In genomic region chr14:20413785-20414117, GRCh38 we compare ENCODE assay signal across 8 cellular contexts. TPM values are rescaled to one million over a fixed set of nuclear protein-coding genes. Genes with fewer than 3 reads are reported as not detected.
DNase-seq lines count a peak whose midpoint lies in the region; ATAC-seq and TF ChIP-seq lines count a peak whose summit lies in the region.

No MANE protein-coding gene starts in this region.

- no peak for TF ChIP-seq POLR2A in GM18505 (IDR thresholded peaks at IDR 0.05; ENCODE audit: borderline replicate concordance, extremely low read depth, insufficient read depth, insufficient read length)

- DNase-seq in SJSA1 (ENCODE audit: low read depth in 1 of 2, low spot score in 2 of 2), result no peak
- no peak for DNase-seq in dorsolateral prefrontal cortex
- DNase-seq in iPS-NIHi7 (ENCODE audit: extremely low spot score), result no peak
- DNase-seq in LoVo (ENCODE audit: low spot score), result no peak

- 2 to 13% methylated on average over 5 to 7 of the region's 8 CpGs for WGBS in mesodermal cell (ENCODE audit: insufficient coverage in 2 of 2), 2 experiments
- 1% methylated on average over 8 of the region's 8 CpGs for WGBS in urinary bladder

- H3K27me3 ChIP-seq in SJSA1 (replicated peaks), result no peaks in the 10 kb centered on the region
- no peaks in the 10 kb centered on the region for H3K27me3 ChIP-seq in dorsolateral prefrontal cortex

- no peaks in the 10 kb centered on the region for H3K9me3 ChIP-seq in SJSA1 (replicated peaks)
- H3K9me3 ChIP-seq in mesodermal cell (ENCODE audit: control insufficient read depth, low read length), result no peaks in the 10 kb centered on the region

- peak overlapping the region; percentile 53; the same call in 1 of the 2 replicates for H3K27ac ChIP-seq in SJSA1
- H3K27ac ChIP-seq in dorsolateral prefrontal cortex, result peak overlapping the region; percentile 44 to 96 (median 88)
- peak overlapping the region; percentile 91 for H3K27ac ChIP-seq in mesodermal cell (ENCODE audit: low read depth, low read length, severe bottlenecking)
- H3K27ac ChIP-seq in urinary bladder (ENCODE audit: low read depth), result peak overlapping the region; percentile 94

- H3K4me3 ChIP-seq in SJSA1 (peak overlapping the region; percentile 68), dorsolateral prefrontal cortex (peak overlapping the region; percentile 53 to 96 (median 84)), mesodermal cell (ENCODE audit: extremely low read depth, insufficient read depth, low read length, poor library complexity, severe bottlenecking) (peak overlapping the region; percentile 88), urinary bladder (ENCODE audit: low read depth, low read length) (peak overlapping the region; percentile 64)

- intact Hi-C loops in dorsolateral prefrontal cortex (cut with DNase I), result loop anchor here (1.0 to 5.0 kb wide), 5 partner anchors 42 to 269 kb away; partner anchors contain the start of genes APEX1 (in 1 of the 2), PARP2 (in 1 of the 2) and RNASE4 (in 1 of the 2)

- no peak for TF ChIP-seq CTCF in dorsolateral prefrontal cortex (IDR thresholded peaks at IDR 0.05 in 54 of 56, conservative IDR thresholded peaks at IDR 0.05 in 2 of 56; ENCODE audit: low read depth in 1 of 56, partially characterized antibody in 56 of 56)

- ATAC-seq in GM18505 (IDR thresholded peaks at IDR 0.05; ENCODE audit: unreplicated experiment) (peak; percentile 37), HG02798 (IDR thresholded peaks at IDR 0.05; ENCODE audit: poor library complexity, unreplicated experiment) (peak; percentile 38)

- H3K36me3 ChIP-seq in SJSA1 (no peaks in the 10 kb centered on the region), mesodermal cell (ENCODE audit: control insufficient read depth, insufficient read depth, low read length) (no peaks in the 10 kb centered on the region), urinary bladder (ENCODE audit: insufficient read depth) (no peaks in the 10 kb centered on the region)

- peaks cover 10% of the 10 kb centered on the region for H3K4me1 ChIP-seq in SJSA1 (replicated peaks)
- no peaks in the 10 kb centered on the region for H3K4me1 ChIP-seq in mesodermal cell (ENCODE audit: control insufficient read depth, insufficient read depth, low read length, poor library complexity, severe bottlenecking)
- no peaks in the 10 kb centered on the region for H3K4me1 ChIP-seq in urinary bladder (ENCODE audit: insufficient read depth)

RNA-seq across cellular contexts. Expression of gene TEP1, which starts 0.5 kb away (rescaled TPM):
- 7.9 and 12.1 TPM in 2 replicates for total RNA-seq in SJSA1 (2014; rRNA removed; shearing (Covaris generic))
- total RNA-seq in dorsolateral prefrontal cortex (10 to 100 TPM in 116 of 120 experiments, 1 to 10 TPM in 4; 7.8 to 36.4 (median 17.7) TPM), urinary bladder (17.4 TPM)
- polyA plus RNA-seq in mesodermal cell (2013, experiment 1 of 2), result 13.6 TPM
- 9.1 TPM for polyA plus RNA-seq in mesodermal cell (2013, experiment 2 of 2)
- polyA plus RNA-seq in urinary bladder, result 16.2 TPM

RNA-seq across cellular contexts. Expression of gene KLHL33, which starts 22.2 kb away (rescaled TPM):
- total RNA-seq in SJSA1 (2014; rRNA removed; shearing (Covaris generic)), result not detected in 2 replicates
- 1 to 10 TPM in 10 of 120 experiments, under 1 TPM in 110; 0.22 to 1.4 (median 0.63) TPM for total RNA-seq in dorsolateral prefrontal cortex
- polyA plus RNA-seq in mesodermal cell (2013, experiment 1 of 2), result not detected
- not detected for polyA plus RNA-seq in mesodermal cell (2013, experiment 2 of 2)
- 0.69 TPM for total RNA-seq in urinary bladder
- polyA plus RNA-seq in urinary bladder, result 0.42 TPM

RNA-seq across cellular contexts. Expression of gene OSGEP, which starts 40.9 kb away (rescaled TPM):
- total RNA-seq in SJSA1 (2014; rRNA removed; shearing (Covaris generic)), result 27.3 and 64.2 TPM in 2 replicates
- total RNA-seq in dorsolateral prefrontal cortex (10 to 100 TPM; 29.3 to 87.4 (median 51.0) TPM), urinary bladder (28.4 TPM)
- 27.3 TPM for polyA plus RNA-seq in mesodermal cell (2013, experiment 1 of 2)
- 22.7 TPM for polyA plus RNA-seq in mesodermal cell (2013, experiment 2 of 2)
- polyA plus RNA-seq in urinary bladder, result 41.1 TPM

RNA-seq across cellular contexts. Expression of gene APEX1, which starts 41.3 kb away (rescaled TPM):
- total RNA-seq in SJSA1 (2014; rRNA removed; shearing (Covaris generic)), result 43.8 and 60.4 TPM in 2 replicates
- 100 to 1,000 TPM in 2 of 120 experiments, 10 to 100 TPM in 118; 36.8 to 106 (median 72.0) TPM for total RNA-seq in dorsolateral prefrontal cortex
- 219 TPM for polyA plus RNA-seq in mesodermal cell (2013, experiment 1 of 2)
- 213 TPM for polyA plus RNA-seq in mesodermal cell (2013, experiment 2 of 2)
- 21.2 TPM for total RNA-seq in urinary bladder
- polyA plus RNA-seq in urinary bladder, result 147 TPM

RNA-seq across cellular contexts. Expression of gene PIP4P1, which starts 47.5 kb away (rescaled TPM):
- total RNA-seq in SJSA1 (2014; rRNA removed; shearing (Covaris generic)), result 18.9 and 20.5 TPM in 2 replicates
- total RNA-seq in dorsolateral prefrontal cortex (10 to 100 TPM; 40.7 to 70.2 (median 53.0) TPM), urinary bladder (11.9 TPM)
- polyA plus RNA-seq in mesodermal cell (2013, experiment 1 of 2), result 34.0 TPM
- polyA plus RNA-seq in mesodermal cell (2013, experiment 2 of 2), result 31.3 TPM
- 40.8 TPM for polyA plus RNA-seq in urinary bladder
